ENCODE assay signal across 8 cellular contexts in the genomic region with DNA sequence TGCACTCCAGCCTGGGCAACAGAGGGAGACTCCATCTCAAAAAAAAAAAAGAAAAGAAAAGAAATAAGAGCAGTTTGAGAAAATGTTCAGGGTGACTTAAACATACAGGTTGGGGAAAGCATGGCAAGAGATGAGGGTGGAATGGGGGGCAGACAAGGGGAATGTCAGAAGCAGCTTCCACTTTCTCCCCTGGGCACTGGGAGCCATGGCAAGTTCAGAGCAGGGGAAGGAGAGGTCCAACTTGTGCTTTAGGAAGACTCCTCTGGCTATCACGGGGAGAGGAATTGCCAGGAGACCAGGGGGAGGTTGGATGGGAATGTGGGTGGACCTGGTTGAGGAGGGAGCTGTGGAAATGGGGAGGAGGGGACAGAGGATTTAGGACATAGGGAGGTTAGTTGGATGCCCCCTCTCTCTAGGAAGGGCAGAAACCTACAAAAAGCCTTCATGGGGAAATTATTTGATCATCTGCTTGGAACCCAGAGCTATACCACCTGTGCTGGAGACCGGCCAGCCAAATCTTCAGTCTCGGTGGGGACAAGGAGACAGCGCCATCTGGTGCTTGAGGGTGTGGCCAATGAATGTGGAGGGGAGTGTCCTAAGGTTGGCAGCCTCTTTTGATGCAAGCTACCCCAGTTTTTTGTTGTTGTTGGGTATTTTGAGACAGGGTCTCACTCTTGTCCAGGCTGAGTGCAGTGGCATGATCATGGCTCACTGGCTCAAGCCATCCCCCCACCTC. TPM values are rescaled to one million over a fixed set of nuclear protein-coding genes. Genes with fewer than 3 reads are reported as not detected.
A peak's percentile ranks its signal among the peaks of the same experiment; 100 is the strongest.
DNase-seq lines count a peak whose midpoint lies in the region; ATAC-seq and TF ChIP-seq lines count a peak whose summit lies in the region.

No MANE protein-coding gene starts in this region.

- H3K4me3 ChIP-seq in neural cell (ENCODE audit: low read length) = no peak overlapping the region

- H3F3A ChIP-seq in neural cell (ENCODE audit: insufficient read depth, low read length, poor library complexity, severe bottlenecking) = no peaks in the 10 kb centered on the region

- no peak overlapping the region for H2AFZ ChIP-seq in neural cell (ENCODE audit: low read depth, low read length)

- no peaks in the 10 kb centered on the region for H3K36me3 ChIP-seq in neural cell (ENCODE audit: insufficient read depth, low read length)

- H3K9ac ChIP-seq in neural cell (ENCODE audit: low read length) = no peak overlapping the region

- peak; percentile 16 for ATAC-seq in Right ventricle myocardium superior (ENCODE audit: poor library complexity)
- ATAC-seq in Right ventricle myocardium inferior = no peak
- no peak for ATAC-seq in HG03442 (IDR thresholded peaks at IDR 0.05; ENCODE audit: unreplicated experiment)
- ATAC-seq in HG03135 (IDR thresholded peaks at IDR 0.05; ENCODE audit: unreplicated experiment) = no peak

- H3K9me2 ChIP-seq in neural cell (ENCODE audit: insufficient read depth, low read length) = no peaks in the 10 kb centered on the region

- H3K27me3 ChIP-seq in neural cell (ENCODE audit: insufficient read depth, low read depth, low read length) = no peaks in the 10 kb centered on the region

- peak; percentile 52 for TF ChIP-seq RAD21 in neural cell (conservative IDR thresholded peaks at IDR 0.05)

- no peak overlapping the region for H3K4me2 ChIP-seq in neural cell (ENCODE audit: low read length)

- no peaks in the 10 kb centered on the region for H4K20me1 ChIP-seq in neural cell (ENCODE audit: insufficient read depth)

- peak; percentile 61 for TF ChIP-seq CTCF in neural cell (IDR thresholded peaks at IDR 0.05; ENCODE audit: poor library complexity, severe bottlenecking)

- no peaks in the 10 kb centered on the region for H3K9me3 ChIP-seq in neural cell (ENCODE audit: low read length)

- no peaks in the 10 kb centered on the region for H3K79me2 ChIP-seq in neural cell (replicated peaks; ENCODE audit: insufficient read depth, low read length)

- H3K27ac ChIP-seq in neural cell (ENCODE audit: low read length) = no peak overlapping the region

- intact Hi-C loops in Right ventricle myocardium superior (cut with DNase I) (loop anchor here (10.0 kb wide), 1 partner anchor 281 kb away; no protein-coding TSS in a partner anchor), Right ventricle myocardium inferior (cut with DNase I) (no loop called here)

- DNase-seq in Right ventricle myocardium superior = peak; percentile 64
- no peak for DNase-seq in Right ventricle myocardium inferior (ENCODE audit: missing footprints)
- DNase-seq in NCI-H345 treated with DMSO at 0.1 percent for 48 hours (lab: John Stamatoyannopoulos, UW; ENCODE audit: unreplicated experiment) = peak; percentile 5
- peak; percentile 77 for DNase-seq in activated CD4-positive, alpha-beta T cell treated with anti-CD3 and anti-CD28 coated beads for 48 hours
- DNase-seq in effector CD8-positive, alpha-beta T cell (lab: John Stamatoyannopoulos, UW) = peak; percentile 52

- no peak for TF ChIP-seq EP300 in neural cell (conservative IDR thresholded peaks at IDR 0.05; ENCODE audit: poor library complexity, severe bottlenecking)

TF ChIP-seq in neural cell, 6 proteins besides CTCF, POLR2A, EP300 and RAD21:
- TF ChIP-seq TAF1 (IDR thresholded peaks at IDR 0.05; ENCODE audit: low read depth) = no peak
- TF ChIP-seq SMC3 (conservative IDR thresholded peaks at IDR 0.05; ENCODE audit: poor library complexity) = peak; percentile 57

RNA-seq across cellular contexts. Expression of a gene that starts 7.3 kb away (rescaled TPM):
- total RNA-seq in Right ventricle myocardium superior = 38.4 TPM
- total RNA-seq in Right ventricle myocardium inferior = 51.4 TPM
- 153 and 203 TPM in 2 replicates for polyA plus RNA-seq in neural cell
- polyA minus RNA-seq in neural cell = 192 and 223 TPM in 2 replicates

RNA-seq across cellular contexts. Expression of a gene that starts 7.7 kb away (rescaled TPM):
- total RNA-seq in Right ventricle myocardium superior (13.9 TPM), Right ventricle myocardium inferior (16.2 TPM)
- polyA plus RNA-seq in neural cell = 27.8 and 46.0 TPM in 2 replicates
- polyA minus RNA-seq in neural cell = 37.7 and 55.0 TPM in 2 replicates

RNA-seq across cellular contexts. Expression of a gene that starts 34.8 kb away (rescaled TPM):
- 7.0 TPM for total RNA-seq in Right ventricle myocardium superior
- total RNA-seq in Right ventricle myocardium inferior = 10.1 TPM
- 1.1 and 1.8 TPM in 2 replicates for polyA plus RNA-seq in neural cell
- polyA minus RNA-seq in neural cell = 0.97 and 1.3 TPM in 2 replicates

RNA-seq across cellular contexts. Expression of a gene that starts 36.7 kb away (rescaled TPM):
- 10.1 TPM for total RNA-seq in Right ventricle myocardium superior
- total RNA-seq in Right ventricle myocardium inferior = 9.6 TPM
- polyA plus RNA-seq in neural cell = 8.0 and 15.9 TPM in 2 replicates
- 3.2 and 5.8 TPM in 2 replicates for polyA minus RNA-seq in neural cell
